1 cellular context compared by ENCODE assay signal in genomic region chrX:55488268-55488558, GRCh38.
TF ChIP-seq lines count a peak whose summit lies in the region.

No MANE protein-coding gene starts in this region.

TF ChIP-seq in IMR-90, 13 proteins besides CTCF, POLR2A, EP300 and RAD21 (continued from another document):
- no peak for TF ChIP-seq ELK1 (IDR thresholded peaks at IDR 0.05; ENCODE audit: borderline replicate concordance, low read depth, low read length)
